ENCODE assay signal across 17 cellular contexts in genomic region chr3:143963946-143964345, GRCh38.
"Had no signal": no experiment of that assay in that cellular context is flagged by ENCODE, and none has a peak within 500 bp of the region (broad histone marks: within the 10 kb centered on the region; RNA-seq: fewer than 3 reads in every experiment).

No MANE protein-coding gene starts in this region.

- H3K9me3 ChIP-seq: gastrocnemius medialis, mucosa of descending colon, prostate gland, testis had no signal

- H3K4me2 ChIP-seq: neural progenitor cell had no signal

- H2AFZ ChIP-seq: neural progenitor cell had no signal

- H3K27ac ChIP-seq: gastrocnemius medialis, neural progenitor cell, prostate gland, right atrium auricular region, testis had no signal

- DNase-seq: activated CD4-positive, alpha-beta T cell treated with anti-CD3 and anti-CD28 coated beads, Interleukin-2, amount 50 U/mL, for 1 hour; activated CD8-positive, alpha-beta memory T cell treated with anti-CD3 and anti-CD28 coated beads, Interleukin-2, amount 50 U/mL, for 4 hours; activated effector memory CD4-positive, alpha-beta T cell treated with Interleukin-2 at 50 U/mL for 16 hours; activated T-cell treated with anti-CD3 and anti-CD28 coated beads, Interleukin-2, amount 50 U/mL, for 4 hours; effector memory CD4-positive, alpha-beta T cell; gastrocnemius medialis; head of caudate nucleus; left ventricle myocardium superior; mucosa of descending colon; naive B cell; stimulated activated naive CD8-positive, alpha-beta T cell treated with anti-CD3 and anti-CD28 coated beads, Interleukin-15, amount 100 ng/mL, for 72 hours; T-helper 1 cell; T1000; testis had no signal

- H3K27me3 ChIP-seq: gastrocnemius medialis, neural progenitor cell, right atrium auricular region, testis had no signal

- H3K9ac ChIP-seq: neural progenitor cell had no signal

- H3K36me3 ChIP-seq: gastrocnemius medialis, neural progenitor cell, prostate gland, right atrium auricular region had no signal

- H3K4me3 ChIP-seq: gastrocnemius medialis, mucosa of descending colon, neural progenitor cell, prostate gland, right atrium auricular region, testis had no signal

- H3K4me1 ChIP-seq: gastrocnemius medialis, neural progenitor cell, prostate gland, right atrium auricular region, testis had no signal
